In genomic region chr12:7018350-7019042, GRCh38 we compare ENCODE assay signal across 8 cellular contexts. TPM values are rescaled to one million over a fixed set of nuclear protein-coding genes. Genes with fewer than 3 reads are reported as not detected.
DNase-seq lines count a peak whose midpoint lies in the region; ATAC-seq and TF ChIP-seq lines count a peak whose summit lies in the region.

A gene with protein sequence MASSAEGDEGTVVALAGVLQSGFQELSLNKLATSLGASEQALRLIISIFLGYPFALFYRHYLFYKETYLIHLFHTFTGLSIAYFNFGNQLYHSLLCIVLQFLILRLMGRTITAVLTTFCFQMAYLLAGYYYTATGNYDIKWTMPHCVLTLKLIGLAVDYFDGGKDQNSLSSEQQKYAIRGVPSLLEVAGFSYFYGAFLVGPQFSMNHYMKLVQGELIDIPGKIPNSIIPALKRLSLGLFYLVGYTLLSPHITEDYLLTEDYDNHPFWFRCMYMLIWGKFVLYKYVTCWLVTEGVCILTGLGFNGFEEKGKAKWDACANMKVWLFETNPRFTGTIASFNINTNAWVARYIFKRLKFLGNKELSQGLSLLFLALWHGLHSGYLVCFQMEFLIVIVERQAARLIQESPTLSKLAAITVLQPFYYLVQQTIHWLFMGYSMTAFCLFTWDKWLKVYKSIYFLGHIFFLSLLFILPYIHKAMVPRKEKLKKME (minus strand): TSS chr12:7018476. CDS start chr12:7018424, 52 bp downstream.

- CTCF ChIA-PET in CD4-positive, alpha-beta memory T cell (lab: Charles Lee; ENCODE audit: partially characterized antibody) = interaction anchor here (0.7 to 2.3 kb wide), 28 partner anchors 9 to 149 kb away, joined by 3 to 15 read pairs (median 5); partner anchors contain the start of genes C12orf57, C1RL, LRRC23 and RNU7-1

- peaks cover 18 to 37% (median 24%) of the 10 kb centered on the region in 4 donors for H3K4me1 Mint-ChIP-seq in CD4-positive, alpha-beta memory T cell

- no peaks in the 10 kb centered on the region for H3K9me3 ChIP-seq in CD4-positive, alpha-beta memory T cell (ENCODE audit: control insufficient read depth in 1 of 2, low read length in 2 of 2)
- no peaks in the 10 kb centered on the region for H3K9me3 ChIP-seq in liver (ENCODE audit: control insufficient read depth in 4 of 4, low read length in 3 of 4)

- ATAC-seq in GM19438 (IDR thresholded peaks at IDR 0.05; ENCODE audit: low read depth, unreplicated experiment) = peak; percentile 93
- ATAC-seq in HG03575 (IDR thresholded peaks at IDR 0.05; ENCODE audit: extremely low read depth, insufficient number of reproducible peaks, low FRiP score, unreplicated experiment) = peak; percentile 60

- H3K27me3 ChIP-seq in CD4-positive, alpha-beta memory T cell (ENCODE audit: insufficient read depth, low read length) = no peaks in the 10 kb centered on the region
- H3K27me3 ChIP-seq in liver (ENCODE audit: control insufficient read depth in 4 of 4, insufficient read depth in 4 of 4, low read length in 3 of 4) = no peaks in the 10 kb centered on the region

- intact Hi-C loops in CD4-positive, alpha-beta memory T cell (cut with micrococcal nuclease) = loop anchor here (1.0 to 5.0 kb wide), 9 partner anchors 48 to 166 kb away; partner anchors contain the start of genes C12orf57, C1R, C1RL and EMG1

- H3K27ac Mint-ChIP-seq in CD4-positive, alpha-beta memory T cell = peak within 1 kb of the TSS; percentile 90 to 98 (median 95)

- peaks cover 23% of the 10 kb centered on the region for H3K4me1 ChIP-seq in CD4-positive, alpha-beta memory T cell (ENCODE audit: insufficient read depth, low read length)
- peaks cover 6 to 38% (median 25%) of the 10 kb centered on the region in 4 donors for H3K4me1 ChIP-seq in liver (ENCODE audit: control insufficient read depth in 4 of 4, insufficient read depth in 4 of 4, low read length in 3 of 4)

- DNase-seq in CD4-positive, alpha-beta memory T cell = peak; percentile 98 to 99 (median 98)
- DNase-seq in NCI-H82 (lab: John Stamatoyannopoulos, UW) (peak; percentile 98), dermis microvascular lymphatic vessel endothelial cell (ENCODE audit: low read depth in 2 of 2) (peak; percentile 70 to 94)
- peak; percentile 96 to 98 for DNase-seq in activated CD4-positive, alpha-beta T cell treated with anti-CD3 and anti-CD28 coated beads, Interleukin-2, amount 50 U/mL, for 48 hours
- peak; percentile 96 for DNase-seq in stimulated activated CD4-positive, alpha-beta T cell treated with anti-CD3 and anti-CD28 coated beads, Interleukin-4, amount 100 ng/mL, for 24 hours

- POLR2A ChIA-PET in CD4-positive, alpha-beta memory T cell (lab: Charles Lee; ENCODE audit: partially characterized antibody) = interaction anchor here (0.6 to 3.5 kb wide), 29 partner anchors 11 to 355 kb away, joined by 3 to 48 read pairs (median 5); partner anchors contain the start of genes C12orf57, C1RL, COPS7A and EMG1

- peak; percentile 75 to 80 for TF ChIP-seq RAD21 in liver (IDR thresholded peaks at IDR 0.05)

- peak within 1 kb of the TSS; percentile 85 for H3K27ac ChIP-seq in CD4-positive, alpha-beta memory T cell (ENCODE audit: low read depth, low read length)
- H3K27ac ChIP-seq in liver (ENCODE audit: low read depth in 1 of 2, low read length in 2 of 2) = peak within 1 kb of the TSS; percentile 94 to 97

- H3K4me3 Mint-ChIP-seq in CD4-positive, alpha-beta memory T cell = peak within 1 kb of the TSS; percentile 86 to 99 (median 95)

- H3K36me3 Mint-ChIP-seq in CD4-positive, alpha-beta memory T cell = peaks cover 4 to 7% of the 10 kb centered on the region in 2 donors

- H3K9me3 Mint-ChIP-seq in CD4-positive, alpha-beta memory T cell = no peaks in the 10 kb centered on the region

- WGBS in liver = under 1% methylated on average over 77 of the region's 77 CpGs

- peak within 1 kb of the TSS; percentile 72 to 76 for H3K4me3 ChIP-seq in CD4-positive, alpha-beta memory T cell (ENCODE audit: low read length in 2 of 2)
- H3K4me3 ChIP-seq in liver (ENCODE audit: low read depth in 1 of 3, low read length in 3 of 3) = peak within 1 kb of the TSS; percentile 91 to 97 (median 93)

- peaks cover 7% of the 10 kb centered on the region for H3K36me3 ChIP-seq in CD4-positive, alpha-beta memory T cell (ENCODE audit: insufficient read depth, low read length)
- peaks cover 2 to 10% (median 3%) of the 10 kb centered on the region in 4 donors for H3K36me3 ChIP-seq in liver (ENCODE audit: control insufficient read depth in 4 of 4, insufficient read depth in 3 of 4, low read depth in 1 of 4, low read length in 3 of 4)

- H3K27me3 Mint-ChIP-seq in CD4-positive, alpha-beta memory T cell = no peaks in the 10 kb centered on the region

- peak; percentile 80 for TF ChIP-seq CTCF in liver (IDR thresholded peaks at IDR 0.05; ENCODE audit: low read depth, low read length, missing input control)

- peak within 1 kb of the TSS; percentile 63 to 89 for H3K9ac ChIP-seq in liver (ENCODE audit: low read depth in 1 of 2, low read length in 2 of 2)

TF ChIP-seq in liver, 16 proteins besides CTCF, POLR2A, EP300 and RAD21:
- TF ChIP-seq SP1 (IDR thresholded peaks at IDR 0.05) (peak; percentile 97), RXRA (IDR thresholded peaks at IDR 0.05) (peak; percentile 89 to 95), EGR1 (IDR thresholded peaks at IDR 0.05; ENCODE audit: low read depth in 2 of 2) (peak in 1 of 2 donors; percentile 62), FOXA2 (IDR thresholded peaks at IDR 0.05) (no peak), HNF4G (IDR thresholded peaks at IDR 0.05) (no peak), ATF3 (IDR thresholded peaks at IDR 0.05) (no peak), FOXA1 (IDR thresholded peaks at IDR 0.05) (peak; percentile 29), ZBTB33 (IDR thresholded peaks at IDR 0.05) (peak; percentile 30), YY1 (IDR thresholded peaks at IDR 0.05) (peak; percentile 93), MAX (IDR thresholded peaks at IDR 0.05) (peak; percentile 49), TAF1 (conservative IDR thresholded peaks at IDR 0.05) (peak; percentile 59), HNF4A (conservative IDR thresholded peaks at IDR 0.05) (peak in 1 of 2 donors; percentile 71), JUND (IDR thresholded peaks at IDR 0.05) (no peak), GABPA (IDR thresholded peaks at IDR 0.05 in 1 of 2, conservative IDR thresholded peaks at IDR 0.05 in 1 of 2) (peak in 1 of 2 donors; percentile 64), NR2F2 (IDR thresholded peaks at IDR 0.05) (peak; percentile 29)
- TF ChIP-seq, protein P1, sequence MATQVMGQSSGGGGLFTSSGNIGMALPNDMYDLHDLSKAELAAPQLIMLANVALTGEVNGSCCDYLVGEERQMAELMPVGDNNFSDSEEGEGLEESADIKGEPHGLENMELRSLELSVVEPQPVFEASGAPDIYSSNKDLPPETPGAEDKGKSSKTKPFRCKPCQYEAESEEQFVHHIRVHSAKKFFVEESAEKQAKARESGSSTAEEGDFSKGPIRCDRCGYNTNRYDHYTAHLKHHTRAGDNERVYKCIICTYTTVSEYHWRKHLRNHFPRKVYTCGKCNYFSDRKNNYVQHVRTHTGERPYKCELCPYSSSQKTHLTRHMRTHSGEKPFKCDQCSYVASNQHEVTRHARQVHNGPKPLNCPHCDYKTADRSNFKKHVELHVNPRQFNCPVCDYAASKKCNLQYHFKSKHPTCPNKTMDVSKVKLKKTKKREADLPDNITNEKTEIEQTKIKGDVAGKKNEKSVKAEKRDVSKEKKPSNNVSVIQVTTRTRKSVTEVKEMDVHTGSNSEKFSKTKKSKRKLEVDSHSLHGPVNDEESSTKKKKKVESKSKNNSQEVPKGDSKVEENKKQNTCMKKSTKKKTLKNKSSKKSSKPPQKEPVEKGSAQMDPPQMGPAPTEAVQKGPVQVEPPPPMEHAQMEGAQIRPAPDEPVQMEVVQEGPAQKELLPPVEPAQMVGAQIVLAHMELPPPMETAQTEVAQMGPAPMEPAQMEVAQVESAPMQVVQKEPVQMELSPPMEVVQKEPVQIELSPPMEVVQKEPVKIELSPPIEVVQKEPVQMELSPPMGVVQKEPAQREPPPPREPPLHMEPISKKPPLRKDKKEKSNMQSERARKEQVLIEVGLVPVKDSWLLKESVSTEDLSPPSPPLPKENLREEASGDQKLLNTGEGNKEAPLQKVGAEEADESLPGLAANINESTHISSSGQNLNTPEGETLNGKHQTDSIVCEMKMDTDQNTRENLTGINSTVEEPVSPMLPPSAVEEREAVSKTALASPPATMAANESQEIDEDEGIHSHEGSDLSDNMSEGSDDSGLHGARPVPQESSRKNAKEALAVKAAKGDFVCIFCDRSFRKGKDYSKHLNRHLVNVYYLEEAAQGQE (IDR thresholded peaks at IDR 0.05) = peak; percentile 34
TF ChIP-seq in liver: peak in this region for 12.

RNA-seq across cellular contexts. Expression of the gene that starts here (rescaled TPM):
- 10 to 100 TPM; 18.3 to 21.6 TPM for total RNA-seq in CD4-positive, alpha-beta memory T cell
- polyA plus RNA-seq in CD4-positive, alpha-beta memory T cell = 10 to 100 TPM; 25.3 to 33.8 TPM
- 9.7 and 11.3 TPM in 2 replicates for total RNA-seq in dermis microvascular lymphatic vessel endothelial cell
- 10 to 100 TPM; 57.7 to 96.5 TPM for total RNA-seq in liver
- 10 to 100 TPM; 41.9 to 96.3 TPM for polyA plus RNA-seq in liver

Comparison
In these comparisons a context has a peak if more than half of its experiments do, and no peak if none do; other contexts are left out.
1. Peak in every context shown above with its lines: DNase-seq, ATAC-seq, H3K4me3 ChIP-seq and H3K27ac ChIP-seq.